ENCODE assay signal across 12 cellular contexts in the genomic region with DNA sequence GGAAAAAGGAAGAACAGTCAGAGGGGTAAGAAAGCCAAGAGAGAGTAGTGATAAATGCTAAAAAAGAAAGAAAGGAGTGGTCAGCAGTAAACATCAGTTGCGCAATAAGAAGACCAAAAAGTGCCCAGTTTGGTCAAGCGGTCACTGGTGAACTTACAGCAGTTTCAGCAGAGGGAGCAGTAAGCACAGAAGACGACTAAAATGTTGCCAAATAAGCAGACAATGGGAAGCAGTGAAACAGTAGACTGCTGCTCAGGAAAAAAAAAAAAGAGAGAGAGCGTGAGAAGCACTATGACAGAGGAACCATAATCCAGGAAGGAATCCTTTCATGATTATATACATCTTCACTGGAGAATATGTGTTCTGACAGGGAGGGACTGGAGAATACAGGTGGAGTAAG. TPM values are rescaled to one million over a fixed set of nuclear protein-coding genes. Genes with fewer than 3 reads are reported as not detected.
A peak's percentile ranks its signal among the peaks of the same experiment; 100 is the strongest.
DNase-seq lines count a peak whose midpoint lies in the region; ATAC-seq, FAIRE-seq and TF ChIP-seq lines count a peak whose summit lies in the region.
"Had no signal": no experiment of that assay in that cellular context is flagged by ENCODE, and none has a peak within 500 bp of the region (broad histone marks: within the 10 kb centered on the region; RNA-seq: fewer than 3 reads in every experiment).

No MANE protein-coding gene starts in this region.

- DNase-seq in D721Med (ENCODE audit: insufficient read length, low spot score) (no peak), heart left ventricle (no peak), putamen (ENCODE audit: low spot score) (peak; percentile 62), NOMO-1 treated with dmso at 0.1 percent for 144 hours (lab: John Stamatoyannopoulos, UW; ENCODE audit: unreplicated experiment) (no peak), DMS53 (lab: John Stamatoyannopoulos, UW) (no peak), NCI-H526 treated with DMSO at 0.1 percent for 48 hours (lab: John Stamatoyannopoulos, UW) (no peak)
- DNase-seq: Calu3, NCI-H345, T-helper 2 cell had no signal

- H3K27me3 ChIP-seq in heart left ventricle = no peaks in the 10 kb centered on the region

- TF ChIP-seq POLR2A in heart left ventricle (IDR thresholded peaks at IDR 0.05) = no peak

- FAIRE-seq in D721Med (lab: Jason Lieb, UNC) = peak; percentile 6

- no peaks in the 10 kb centered on the region for H3K27me3 Mint-ChIP-seq in brain

- ATAC-seq in heart left ventricle = peak in 3 of 4 donors; percentile 45 to 54 (median 47)
- ATAC-seq in GM21360 (IDR thresholded peaks at IDR 0.05; ENCODE audit: unreplicated experiment) = no peak

- TF ChIP-seq CTCF in D721Med (IDR thresholded peaks at IDR 0.05; ENCODE audit: insufficient read depth, missing control alignments) (peak; percentile 10), brain (conservative IDR thresholded peaks at IDR 0.05) (peak in 1 of 2 experiments; percentile 11), heart left ventricle (IDR thresholded peaks at IDR 0.05) (peak in 5 of 12 donors; percentile 21 to 42 (median 26))

- H3K4me3 ChIP-seq in heart left ventricle = peak overlapping the region in 1 of 12 donors; percentile 4
- H3K4me3 ChIP-seq: lung had no signal

- intact Hi-C loops in heart left ventricle (cut with DNase I) = loop anchor here in 9 of 10 donors (5.0 to 10.0 kb wide), 3 partner anchors 215 to 323 kb away; no protein-coding TSS in a partner anchor

- no peak overlapping the region for H3K4me3 Mint-ChIP-seq in brain

- H3K27ac Mint-ChIP-seq in brain = peak overlapping the region in 4 of 5 experiments; percentile 11 to 81 (median 54)

- 54 to 71% (median 64%) methylated on average over 4 of the region's 4 CpGs for WGBS in heart left ventricle, 4 donors

- H3K36me3 Mint-ChIP-seq in brain = peaks cover 39% of the 10 kb centered on the region

- no peaks in the 10 kb centered on the region for H3K9me3 Mint-ChIP-seq in brain

- peaks cover 0 to 92% (median 70%) of the 10 kb centered on the region in 9 donors for H3K36me3 ChIP-seq in heart left ventricle

- no peaks in the 10 kb centered on the region for H3K9me3 ChIP-seq in heart left ventricle

- peaks cover 9% of the 10 kb centered on the region for H3K4me1 Mint-ChIP-seq in brain

- peak overlapping the region in 7 of 12 donors; percentile 2 to 54 (median 17) for H3K27ac ChIP-seq in heart left ventricle

- H3K4me1 ChIP-seq in heart left ventricle = peaks cover 0 to 25% (median 7%) of the 10 kb centered on the region in 12 donors

RNA-seq across cellular contexts. Expression of gene DNAJC10, which starts 45.8 kb away (rescaled TPM):
- polyA plus RNA-seq in brain (ENCODE audit: insufficient read depth, low read depth, low replicate concordance) (19.9 TPM), heart left ventricle (10 to 100 TPM in 1 of 2 donors, 1 to 10 TPM in 1; 9.8 to 27.3 TPM)
- 10 to 100 TPM; 32.2 to 73.5 (median 50.5) TPM for total RNA-seq in heart left ventricle
